ENCODE assay signal across 22 cellular contexts in genomic region chr1:242189591-242189990, GRCh38.
DNase-seq lines count a peak whose midpoint lies in the region; ATAC-seq and TF ChIP-seq lines count a peak whose summit lies in the region.
"Had no signal": no experiment of that assay in that cellular context is flagged by ENCODE, and none has a peak within 500 bp of the region (broad histone marks: within the 10 kb centered on the region; RNA-seq: fewer than 3 reads in every experiment).

No MANE protein-coding gene starts in this region.

- peak; percentile 83 for ATAC-seq in WTC11
- no peak for ATAC-seq in mucosa of descending colon
- ATAC-seq: CD8-positive, alpha-beta T cell; heart left ventricle; stimulated activated naive CD8-positive, alpha-beta T cell treated with anti-CD3 and anti-CD28 coated beads, Interleukin-15, amount 100 ng/mL, for 72 hours had no signal

- peaks cover 18% of the 10 kb centered on the region for H3K4me1 Mint-ChIP-seq in WTC11
- H3K4me1 Mint-ChIP-seq in activated T-helper 1 cell treated with anti-CD3 and anti-CD28 coated beads, Interleukin-12 subunit alpha, Interleukin-12 subunit beta, Interleukin-2, Interleukin-4 antibody, amounts not matched to agents 30 ng/mL and 10 ng/mL and 1 ng/mL, durations not matched to agents 14 hours and 24 hours and 36 hours (ENCODE audit: low read depth) = no peaks in the 10 kb centered on the region
- H3K4me1 Mint-ChIP-seq: activated naive CD8-positive, alpha-beta T cell treated with anti-CD3 and anti-CD28 coated beads for 36 hours; stimulated activated naive CD8-positive, alpha-beta T cell treated with anti-CD3 and anti-CD28 coated beads, Interleukin-15, amount 100 ng/mL, for 72 hours had no signal

- H3K9me3 Mint-ChIP-seq in WTC11 = peaks cover 5% of the 10 kb centered on the region
- no peaks in the 10 kb centered on the region for H3K9me3 Mint-ChIP-seq in activated T-helper 1 cell treated with anti-CD3 and anti-CD28 coated beads, Interleukin-12 subunit alpha, Interleukin-12 subunit beta, Interleukin-2, Interleukin-4 antibody, amounts not matched to agents 30 ng/mL and 10 ng/mL and 1 ng/mL, durations not matched to agents 14 hours and 24 hours and 36 hours
- H3K9me3 Mint-ChIP-seq: activated naive CD8-positive, alpha-beta T cell treated with anti-CD3 and anti-CD28 coated beads for 36 hours; CD8-positive, alpha-beta T cell; stimulated activated naive CD8-positive, alpha-beta T cell treated with anti-CD3 and anti-CD28 coated beads, Interleukin-15, amount 100 ng/mL, for 72 hours had no signal

- H3K4me3 Mint-ChIP-seq in WTC11 = no peak overlapping the region
- H3K4me3 Mint-ChIP-seq in activated T-helper 1 cell treated with anti-CD3 and anti-CD28 coated beads, Interleukin-12 subunit alpha, Interleukin-12 subunit beta, Interleukin-2, Interleukin-4 antibody, amounts not matched to agents 30 ng/mL and 10 ng/mL and 1 ng/mL, durations not matched to agents 14 hours and 24 hours and 36 hours = no peak overlapping the region
- H3K4me3 Mint-ChIP-seq: activated naive CD8-positive, alpha-beta T cell treated with anti-CD3 and anti-CD28 coated beads for 36 hours; CD8-positive, alpha-beta T cell; IgD-negative memory B cell; stimulated activated naive CD8-positive, alpha-beta T cell treated with anti-CD3 and anti-CD28 coated beads, Interleukin-15, amount 100 ng/mL, for 72 hours had no signal

- TF ChIP-seq CTCF in GM10266 (IDR thresholded peaks at IDR 0.05; ENCODE audit: control insufficient read depth, insufficient read depth, low read depth, missing control alignments) (peak; percentile 34), HEK293 (tag by site-specific recombination; IDR thresholded peaks at IDR 0.05) (no peak), WTC11 (IDR thresholded peaks at IDR 0.05) (no peak), mucosa of descending colon (IDR thresholded peaks at IDR 0.05) (no peak)

- no peaks in the 10 kb centered on the region for H3K36me3 Mint-ChIP-seq in WTC11
- no peaks in the 10 kb centered on the region for H3K36me3 Mint-ChIP-seq in activated T-helper 1 cell treated with anti-CD3 and anti-CD28 coated beads, Interleukin-12 subunit alpha, Interleukin-12 subunit beta, Interleukin-2, Interleukin-4 antibody, amounts not matched to agents 30 ng/mL and 10 ng/mL and 1 ng/mL, durations not matched to agents 14 hours and 24 hours and 36 hours (ENCODE audit: low read depth)
- H3K36me3 Mint-ChIP-seq: activated naive CD8-positive, alpha-beta T cell treated with anti-CD3 and anti-CD28 coated beads for 36 hours; CD8-positive, alpha-beta T cell; IgD-negative memory B cell had no signal

- no peaks in the 10 kb centered on the region for H3K9me3 ChIP-seq in HEK293 (ENCODE audit: control insufficient read depth, insufficient read depth, low read depth, low read length)
- H3K9me3 ChIP-seq in mucosa of descending colon = peaks cover 11% of the 10 kb centered on the region
- H3K9me3 ChIP-seq: heart left ventricle, neutrophil, transverse colon had no signal

- no peak overlapping the region for H3K4me3 ChIP-seq in HEK293 (ENCODE audit: low read depth, low read length)
- no peak overlapping the region for H3K4me3 ChIP-seq in mucosa of descending colon
- H3K4me3 ChIP-seq: coronary artery, heart left ventricle, SK-N-MC, transverse colon had no signal

- POLR2A ChIA-PET in HEK293 (lab: Yijun Ruan, JAX) (no interaction called here), WTC11 (lab: Charles Lee) (no interaction called here)

- DNase-seq in GM10266 (ENCODE audit: extremely low spot score) (no peak), WTC11 (ENCODE audit: low spot score) (peak; percentile 39), iPS-NIHi7 (ENCODE audit: extremely low spot score) (peak; percentile 39), NCI-H1694 (lab: John Stamatoyannopoulos, UW) (no peak), NCI-H1930 (lab: John Stamatoyannopoulos, UW) (no peak), mucosa of descending colon (no peak)
- DNase-seq in activated T-helper 1 cell treated with anti-CD3 and anti-CD28 coated beads, Interleukin-12 subunit alpha, Interleukin-12 subunit beta, Interleukin-2, Interleukin-4 antibody, amounts not matched to agents 30 ng/mL and 10 ng/mL and 1 ng/mL, durations not matched to agents 14 hours and 24 hours and 36 hours (ENCODE audit: low spot score) = no peak
- DNase-seq: activated CD4-positive, CD25-positive, alpha-beta regulatory T cell treated with anti-CD3 and anti-CD28 coated beads, Interleukin-2, amount 50 U/mL, for 72 hours; activated CD8-positive, alpha-beta memory T cell treated with anti-CD3 and anti-CD28 coated beads for 24 hours; activated naive CD8-positive, alpha-beta T cell treated with anti-CD3 and anti-CD28 coated beads for 36 hours; CD8-positive, alpha-beta T cell; heart left ventricle; NCI-H187 treated with DMSO at 0.1 percent for 48 hours; NCI-H2227 treated with DMSO at 0.1 percent for 48 hours; stimulated activated CD4-positive, alpha-beta T cell treated with anti-CD3 and anti-CD28 coated beads, Interleukin-4, amount 100 ng/mL, for 4 hours; stimulated activated naive CD8-positive, alpha-beta T cell treated with anti-CD3 and anti-CD28 coated beads, Interleukin-15, amount 100 ng/mL, for 72 hours; transverse colon had no signal

- no peaks in the 10 kb centered on the region for H3K27me3 Mint-ChIP-seq in WTC11 (ENCODE audit: low read depth)
- H3K27me3 Mint-ChIP-seq in activated T-helper 1 cell treated with anti-CD3 and anti-CD28 coated beads, Interleukin-12 subunit alpha, Interleukin-12 subunit beta, Interleukin-2, Interleukin-4 antibody, amounts not matched to agents 30 ng/mL and 10 ng/mL and 1 ng/mL, durations not matched to agents 14 hours and 24 hours and 36 hours (ENCODE audit: insufficient read depth) = no peaks in the 10 kb centered on the region
- H3K27me3 Mint-ChIP-seq: stimulated activated naive CD8-positive, alpha-beta T cell treated with anti-CD3 and anti-CD28 coated beads, Interleukin-15, amount 100 ng/mL, for 72 hours had no signal

- no peak overlapping the region for H3K27ac Mint-ChIP-seq in WTC11
- no peak overlapping the region for H3K27ac Mint-ChIP-seq in activated T-helper 1 cell treated with anti-CD3 and anti-CD28 coated beads, Interleukin-12 subunit alpha, Interleukin-12 subunit beta, Interleukin-2, Interleukin-4 antibody, amounts not matched to agents 30 ng/mL and 10 ng/mL and 1 ng/mL, durations not matched to agents 14 hours and 24 hours and 36 hours
- H3K27ac Mint-ChIP-seq: activated naive CD8-positive, alpha-beta T cell treated with anti-CD3 and anti-CD28 coated beads for 36 hours; CD8-positive, alpha-beta T cell; IgD-negative memory B cell; stimulated activated naive CD8-positive, alpha-beta T cell treated with anti-CD3 and anti-CD28 coated beads, Interleukin-15, amount 100 ng/mL, for 72 hours had no signal

- CTCF ChIA-PET in HEK293 (lab: Yijun Ruan, JAX) = interaction anchor here (0.7 to 1.7 kb wide), 2 partner anchors 8 to 27 kb away, joined by 4 to 7 read pairs; no protein-coding TSS in a partner anchor
- CTCF ChIA-PET in WTC11 (lab: Charles Lee) = interaction anchor here (0.7 to 2.0 kb wide), 7 partner anchors 8 to 192 kb away, joined by 3 to 12 read pairs (median 3); no protein-coding TSS in a partner anchor

- H3K4me1 ChIP-seq in HEK293 (ENCODE audit: control insufficient read depth, insufficient read depth, low read length) (peaks cover 6% of the 10 kb centered on the region; the same call in 1 of the 2 replicates), mucosa of descending colon (ENCODE audit: low read depth) (no peaks in the 10 kb centered on the region)
- H3K4me1 ChIP-seq: heart left ventricle, transverse colon had no signal

- intact Hi-C loops in activated T-helper 1 cell treated with anti-CD3 and anti-CD28 coated beads, Interleukin-12 subunit alpha, Interleukin-12 subunit beta, Interleukin-2, Interleukin-4 antibody, amounts not matched to agents 30 ng/mL and 10 ng/mL and 1 ng/mL, durations not matched to agents 14 hours and 24 hours and 36 hours (cut with micrococcal nuclease) = no loop called here
- intact Hi-C loops in mucosa of descending colon (cut with DNase I, micrococcal nuclease) = no loop called here

- no peaks in the 10 kb centered on the region for H3K36me3 ChIP-seq in HEK293 (ENCODE audit: control insufficient read depth in 2 of 2, insufficient read depth in 1 of 2, low read length in 2 of 2)
- H3K36me3 ChIP-seq in mucosa of descending colon (ENCODE audit: low read depth) = no peaks in the 10 kb centered on the region
- H3K36me3 ChIP-seq: heart left ventricle, neutrophil, transverse colon had no signal

- H3K27ac ChIP-seq in HEK293 (ENCODE audit: extremely low read depth, low read depth, low read length) = no peak overlapping the region
- H3K27ac ChIP-seq: coronary artery, heart left ventricle, neutrophil, SK-N-MC, transverse colon had no signal

TF ChIP-seq in HEK293, 187 proteins besides CTCF, POLR2A, EP300 and RAD21 (continues in another document):
- no peak for TF ChIP-seq ZNF24 (tag by site-specific recombination; IDR thresholded peaks at IDR 0.05)

TF ChIP-seq in WTC11, 78 proteins besides CTCF, POLR2A, EP300 and RAD21:
- TF ChIP-seq NR3C1 (CRISPR knock-in tag; conservative IDR thresholded peaks at IDR 0.05; ENCODE audit: low read depth) (no peak), ZNF671 (CRISPR knock-in tag; IDR thresholded peaks at IDR 0.05) (no peak)

Comparison
In these comparisons a context has a peak if more than half of its experiments do, and no peak if none do; other contexts are left out.
1. DNase-seq: peak in WTC11 (single experiment) and iPS-NIHi7 (single experiment); none in GM10266 (single experiment), NCI-H1694 (single experiment), activated T-helper 1 cell treated with anti-CD3 and anti-CD28 coated beads, Interleukin-12 subunit alpha, Interleukin-12 subunit beta, Interleukin-2, Interleukin-4 antibody, amounts not matched to agents 30 ng/mL and 10 ng/mL and 1 ng/mL, durations not matched to agents 14 hours and 24 hours and 36 hours (single experiment), NCI-H1930 (0 of 2) and mucosa of descending colon (0 of 3).